ENCODE assay signal across 1 cellular context in genomic region chr10:117656385-117657367, GRCh38.
TF ChIP-seq lines count a peak whose summit lies in the region.

No MANE protein-coding gene starts in this region.

TF ChIP-seq in SK-N-SH, 30 proteins besides CTCF, POLR2A, EP300 and RAD21 (continued from another document):
- no peak for TF ChIP-seq REST (IDR thresholded peaks at IDR 0.05; ENCODE audit: low read depth, low read length)
